In genomic region chr22:32996276-32996675, GRCh38 we compare ENCODE assay signal across 14 cellular contexts.
"Had no signal": no experiment of that assay in that cellular context is flagged by ENCODE, and none has a peak within 500 bp of the region (broad histone marks: within the 10 kb centered on the region; RNA-seq: fewer than 3 reads in every experiment).

No MANE protein-coding gene starts in this region.

- H3K27ac ChIP-seq: pancreas, SK-N-MC, testis had no signal

- H3K4me2 ChIP-seq: smooth muscle cell had no signal

- H3K4me1 ChIP-seq: pancreas had no signal

- ATAC-seq: naive thymus-derived CD8-positive, alpha-beta T cell; stimulated activated naive CD8-positive, alpha-beta T cell treated with anti-CD3 and anti-CD28 coated beads, Interleukin-15, amount 100 ng/mL, for 72 hours; WTC11 had no signal

- H3K27ac Mint-ChIP-seq: activated CD4-positive, alpha-beta memory T cell treated with anti-CD3 and anti-CD28 coated beads for 36 hours; activated naive CD8-positive, alpha-beta T cell treated with anti-CD3 and anti-CD28 coated beads for 36 hours; brain; naive thymus-derived CD8-positive, alpha-beta T cell; WTC11 had no signal

- H3K36me3 ChIP-seq: pancreas had no signal

- H3K4me3 Mint-ChIP-seq: activated CD4-positive, alpha-beta memory T cell treated with anti-CD3 and anti-CD28 coated beads for 36 hours; activated naive CD8-positive, alpha-beta T cell treated with anti-CD3 and anti-CD28 coated beads for 36 hours; brain; naive thymus-derived CD8-positive, alpha-beta T cell; stimulated activated naive CD8-positive, alpha-beta T cell treated with anti-CD3 and anti-CD28 coated beads, Interleukin-15, amount 100 ng/mL, for 72 hours; WTC11 had no signal

- H3K36me3 Mint-ChIP-seq: activated CD4-positive, alpha-beta memory T cell treated with anti-CD3 and anti-CD28 coated beads for 36 hours; activated naive CD8-positive, alpha-beta T cell treated with anti-CD3 and anti-CD28 coated beads for 36 hours; naive thymus-derived CD8-positive, alpha-beta T cell; WTC11 had no signal

- H3K27me3 ChIP-seq: testis had no signal

- DNase-seq: activated CD4-positive, alpha-beta memory T cell treated with anti-CD3 and anti-CD28 coated beads for 36 hours; activated CD4-positive, alpha-beta T cell treated with anti-CD3 and anti-CD28 coated beads for 4 hours; activated naive CD4-positive, alpha-beta T cell; activated naive CD8-positive, alpha-beta T cell treated with anti-CD3 and anti-CD28 coated beads for 36 hours; cortex of kidney; naive thymus-derived CD8-positive, alpha-beta T cell; stimulated activated CD4-positive, alpha-beta T cell treated with anti-CD3 and anti-CD28 coated beads, Interleukin-4, amount 100 ng/mL, for 1 hour; stimulated activated naive CD8-positive, alpha-beta T cell treated with anti-CD3 and anti-CD28 coated beads, Interleukin-15, amount 100 ng/mL, for 72 hours had no signal

- H3K9me3 ChIP-seq: pancreas, testis had no signal

- H3K27me3 Mint-ChIP-seq: stimulated activated naive CD8-positive, alpha-beta T cell treated with anti-CD3 and anti-CD28 coated beads, Interleukin-15, amount 100 ng/mL, for 72 hours had no signal

- H3K4me3 ChIP-seq: pancreas, SK-N-MC, smooth muscle cell, testis had no signal

- H3K9me3 Mint-ChIP-seq: activated CD4-positive, alpha-beta memory T cell treated with anti-CD3 and anti-CD28 coated beads for 36 hours; activated naive CD8-positive, alpha-beta T cell treated with anti-CD3 and anti-CD28 coated beads for 36 hours; brain; stimulated activated naive CD8-positive, alpha-beta T cell treated with anti-CD3 and anti-CD28 coated beads, Interleukin-15, amount 100 ng/mL, for 72 hours; WTC11 had no signal
